1 cellular context compared by ENCODE assay signal in the genomic region with DNA sequence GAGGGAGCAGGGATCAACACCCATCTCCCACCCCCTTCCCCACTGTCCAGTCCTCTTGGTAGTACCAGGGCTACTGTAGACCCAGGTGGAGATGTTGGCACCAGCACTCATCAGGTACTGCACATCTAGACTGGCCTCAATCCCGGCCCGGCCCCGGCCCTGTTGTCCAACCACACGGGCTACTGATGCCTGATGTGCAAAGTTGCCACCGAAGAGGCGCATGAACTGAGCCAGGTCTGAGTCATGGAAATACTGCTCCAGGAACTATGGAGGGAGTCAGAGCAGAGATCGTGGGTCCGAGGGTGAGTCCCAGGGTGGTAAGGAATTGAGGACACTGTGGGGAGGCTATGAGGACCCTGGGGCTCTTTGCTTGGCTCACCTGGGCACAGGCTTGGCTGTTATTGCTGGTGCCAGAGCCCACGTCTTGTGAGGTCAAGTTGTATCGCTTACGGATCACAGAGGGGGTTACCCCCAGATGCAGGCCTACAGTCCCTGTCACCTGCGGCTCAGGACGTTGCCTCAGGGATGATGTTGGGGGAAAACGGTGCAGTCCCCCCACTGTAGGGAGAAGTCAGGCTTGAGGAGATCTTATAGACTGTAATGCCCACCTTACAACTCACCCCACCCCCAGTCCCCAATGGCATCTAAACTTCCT.
TF ChIP-seq lines count a peak whose summit lies in the region.

No MANE protein-coding gene starts in this region.

TF ChIP-seq in GM23338, 12 proteins besides CTCF, POLR2A, EP300 and RAD21:
- TF ChIP-seq POLR2AphosphoS5 (IDR thresholded peaks at IDR 0.05; ENCODE audit: low read depth) (no peak), ZNF331 (CRISPR knock-in tag; IDR thresholded peaks at IDR 0.05; ENCODE audit: low read depth) (no peak), EZH2 (IDR thresholded peaks at IDR 0.05; ENCODE audit: low read depth, unreplicated experiment) (no peak)
- TF ChIP-seq, protein P1, sequence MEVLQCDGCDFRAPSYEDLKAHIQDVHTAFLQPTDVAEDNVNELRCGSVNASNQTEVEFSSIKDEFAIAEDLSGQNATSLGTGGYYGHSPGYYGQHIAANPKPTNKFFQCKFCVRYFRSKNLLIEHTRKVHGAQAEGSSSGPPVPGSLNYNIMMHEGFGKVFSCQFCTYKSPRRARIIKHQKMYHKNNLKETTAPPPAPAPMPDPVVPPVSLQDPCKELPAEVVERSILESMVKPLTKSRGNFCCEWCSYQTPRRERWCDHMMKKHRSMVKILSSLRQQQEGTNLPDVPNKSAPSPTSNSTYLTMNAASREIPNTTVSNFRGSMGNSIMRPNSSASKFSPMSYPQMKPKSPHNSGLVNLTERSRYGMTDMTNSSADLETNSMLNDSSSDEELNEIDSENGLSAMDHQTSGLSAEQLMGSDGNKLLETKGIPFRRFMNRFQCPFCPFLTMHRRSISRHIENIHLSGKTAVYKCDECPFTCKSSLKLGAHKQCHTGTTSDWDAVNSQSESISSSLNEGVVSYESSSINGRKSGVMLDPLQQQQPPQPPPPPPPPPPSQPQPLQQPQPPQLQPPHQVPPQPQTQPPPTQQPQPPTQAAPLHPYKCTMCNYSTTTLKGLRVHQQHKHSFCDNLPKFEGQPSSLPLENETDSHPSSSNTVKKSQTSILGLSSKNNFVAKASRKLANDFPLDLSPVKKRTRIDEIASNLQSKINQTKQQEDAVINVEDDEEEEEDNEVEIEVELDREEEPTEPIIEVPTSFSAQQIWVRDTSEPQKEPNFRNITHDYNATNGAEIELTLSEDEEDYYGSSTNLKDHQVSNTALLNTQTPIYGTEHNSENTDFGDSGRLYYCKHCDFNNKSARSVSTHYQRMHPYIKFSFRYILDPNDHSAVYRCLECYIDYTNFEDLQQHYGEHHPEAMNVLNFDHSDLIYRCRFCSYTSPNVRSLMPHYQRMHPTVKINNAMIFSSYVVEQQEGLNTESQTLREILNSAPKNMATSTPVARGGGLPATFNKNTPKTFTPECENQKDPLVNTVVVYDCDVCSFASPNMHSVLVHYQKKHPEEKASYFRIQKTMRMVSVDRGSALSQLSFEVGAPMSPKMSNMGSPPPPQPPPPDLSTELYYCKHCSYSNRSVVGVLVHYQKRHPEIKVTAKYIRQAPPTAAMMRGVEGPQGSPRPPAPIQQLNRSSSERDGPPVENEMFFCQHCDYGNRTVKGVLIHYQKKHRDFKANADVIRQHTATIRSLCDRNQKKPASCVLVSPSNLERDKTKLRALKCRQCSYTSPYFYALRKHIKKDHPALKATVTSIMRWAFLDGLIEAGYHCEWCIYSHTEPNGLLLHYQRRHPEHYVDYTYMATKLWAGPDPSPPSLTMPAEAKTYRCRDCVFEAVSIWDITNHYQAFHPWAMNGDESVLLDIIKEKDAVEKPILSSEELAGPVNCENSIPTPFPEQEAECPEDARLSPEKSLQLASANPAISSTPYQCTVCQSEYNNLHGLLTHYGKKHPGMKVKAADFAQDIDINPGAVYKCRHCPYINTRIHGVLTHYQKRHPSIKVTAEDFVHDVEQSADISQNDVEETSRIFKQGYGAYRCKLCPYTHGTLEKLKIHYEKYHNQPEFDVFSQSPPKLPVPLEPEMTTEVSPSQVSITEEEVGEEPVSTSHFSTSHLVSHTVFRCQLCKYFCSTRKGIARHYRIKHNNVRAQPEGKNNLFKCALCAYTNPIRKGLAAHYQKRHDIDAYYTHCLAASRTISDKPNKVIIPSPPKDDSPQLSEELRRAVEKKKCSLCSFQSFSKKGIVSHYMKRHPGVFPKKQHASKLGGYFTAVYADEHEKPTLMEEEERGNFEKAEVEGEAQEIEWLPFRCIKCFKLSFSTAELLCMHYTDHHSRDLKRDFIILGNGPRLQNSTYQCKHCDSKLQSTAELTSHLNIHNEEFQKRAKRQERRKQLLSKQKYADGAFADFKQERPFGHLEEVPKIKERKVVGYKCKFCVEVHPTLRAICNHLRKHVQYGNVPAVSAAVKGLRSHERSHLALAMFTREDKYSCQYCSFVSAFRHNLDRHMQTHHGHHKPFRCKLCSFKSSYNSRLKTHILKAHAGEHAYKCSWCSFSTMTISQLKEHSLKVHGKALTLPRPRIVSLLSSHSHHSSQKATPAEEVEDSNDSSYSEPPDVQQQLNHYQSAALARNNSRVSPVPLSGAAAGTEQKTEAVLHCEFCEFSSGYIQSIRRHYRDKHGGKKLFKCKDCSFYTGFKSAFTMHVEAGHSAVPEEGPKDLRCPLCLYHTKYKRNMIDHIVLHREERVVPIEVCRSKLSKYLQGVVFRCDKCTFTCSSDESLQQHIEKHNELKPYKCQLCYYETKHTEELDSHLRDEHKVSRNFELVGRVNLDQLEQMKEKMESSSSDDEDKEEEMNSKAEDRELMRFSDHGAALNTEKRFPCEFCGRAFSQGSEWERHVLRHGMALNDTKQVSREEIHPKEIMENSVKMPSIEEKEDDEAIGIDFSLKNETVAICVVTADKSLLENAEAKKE (CRISPR knock-in tag; IDR thresholded peaks at IDR 0.05): no peak
- TF ChIP-seq, protein P2, sequence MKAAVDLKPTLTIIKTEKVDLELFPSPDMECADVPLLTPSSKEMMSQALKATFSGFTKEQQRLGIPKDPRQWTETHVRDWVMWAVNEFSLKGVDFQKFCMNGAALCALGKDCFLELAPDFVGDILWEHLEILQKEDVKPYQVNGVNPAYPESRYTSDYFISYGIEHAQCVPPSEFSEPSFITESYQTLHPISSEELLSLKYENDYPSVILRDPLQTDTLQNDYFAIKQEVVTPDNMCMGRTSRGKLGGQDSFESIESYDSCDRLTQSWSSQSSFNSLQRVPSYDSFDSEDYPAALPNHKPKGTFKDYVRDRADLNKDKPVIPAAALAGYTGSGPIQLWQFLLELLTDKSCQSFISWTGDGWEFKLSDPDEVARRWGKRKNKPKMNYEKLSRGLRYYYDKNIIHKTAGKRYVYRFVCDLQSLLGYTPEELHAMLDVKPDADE (IDR thresholded peaks at IDR 0.05): no peak
